24 cellular contexts compared by ENCODE assay signal in the genomic region with DNA sequence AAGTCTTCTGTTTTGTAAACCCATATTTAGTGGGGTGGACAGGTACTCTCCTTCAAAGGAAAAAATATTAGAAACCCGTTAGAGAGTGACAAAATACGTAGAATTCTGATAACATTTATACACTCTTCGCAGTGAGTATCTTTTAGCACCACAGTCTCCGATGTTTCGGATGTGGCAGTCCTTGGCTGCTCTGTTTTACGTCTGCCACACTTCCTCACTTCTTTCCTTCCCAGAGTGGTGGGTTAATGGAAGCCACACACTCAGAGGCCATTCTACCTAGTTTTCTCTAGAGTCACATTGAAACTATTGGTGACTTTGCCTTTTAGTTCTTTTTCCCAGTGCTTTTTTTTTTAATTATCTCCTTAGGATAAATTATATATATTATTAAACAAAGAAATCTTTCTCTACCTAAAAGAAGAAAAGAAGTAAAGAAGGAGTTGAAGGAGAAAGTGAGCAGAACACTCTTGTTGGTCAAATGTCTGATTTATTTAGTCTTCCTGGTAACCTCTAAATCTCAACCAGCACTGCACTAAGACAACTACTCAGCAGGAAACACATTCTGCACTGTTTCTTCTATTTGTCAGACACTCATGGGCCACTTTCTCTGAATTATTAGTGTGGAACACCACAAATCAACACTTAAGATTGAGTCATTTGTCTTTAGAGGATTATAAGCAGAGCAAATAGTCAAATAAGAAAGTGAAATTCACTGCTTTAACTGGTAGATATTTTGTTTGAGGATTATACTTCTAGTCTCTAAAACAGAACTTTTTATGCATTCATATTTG.
"Had no signal": no experiment of that assay in that cellular context is flagged by ENCODE, and none has a peak within 500 bp of the region (broad histone marks: within the 10 kb centered on the region; RNA-seq: fewer than 3 reads in every experiment).

No MANE protein-coding gene starts in this region.

- H3K27me3 ChIP-seq: ascending aorta had no signal

- H3K9me3 ChIP-seq: ascending aorta had no signal

- ATAC-seq: activated CD8-positive, alpha-beta memory T cell treated with anti-CD3 and anti-CD28 coated beads, Interleukin-2, amount 10 ng/mL, durations not matched to agents 7 days and 5 days; activated naive CD4-positive, alpha-beta T cell treated with anti-CD3 and anti-CD28 coated beads, Interleukin-2, amount 50 U/mL, for 72 hours; activated naive CD8-positive, alpha-beta T cell treated with anti-CD3 and anti-CD28 coated beads, Interleukin-2, amount 50 U/mL, for 24 hours; Panc1 had no signal

- H3K36me3 ChIP-seq: ascending aorta had no signal

- DNase-seq: activated B cell treated with CpG ODN at 0.5 μM for 24 hours; activated CD4-positive, alpha-beta T cell treated with anti-CD3 and anti-CD28 coated beads for 1 hour; activated CD4-positive, alpha-beta T cell treated with anti-CD3 and anti-CD28 coated beads, Interleukin-2, amount 10 ng/mL, durations not matched to agents 24 days and 14 days; activated CD4-positive, alpha-beta T cell treated with anti-CD3 and anti-CD28 coated beads, Interleukin-2, amount 50 U/mL, for 48 hours; activated CD8-positive, alpha-beta memory T cell treated with anti-CD3 and anti-CD28 coated beads, Interleukin-2, amount 10 ng/mL, durations not matched to agents 7 days and 5 days; activated effector memory CD4-positive, alpha-beta T cell treated with anti-CD3 and anti-CD28 coated beads, Interleukin-2, amount 50 U/mL, for 16 hours; activated naive CD4-positive, alpha-beta T cell treated with Interleukin-2 at 50 U/mL for 16 hours; activated naive CD8-positive, alpha-beta T cell treated with anti-CD3 and anti-CD28 coated beads, Interleukin-2, amount 50 U/mL, for 24 hours; activated T-cell treated with anti-CD3 and anti-CD28 coated beads, Interleukin-2, amount 50 U/mL, for 24 hours; amniotic stem cell; NCI-H1092; NCI-H1930; NCI-H2171; NCI-H2227 treated with DMSO at 0.1 percent for 48 hours; NCI-H446 treated with DMSO at 0.1 percent for 48 hours; NCI-H524 treated with DMSO at 0.1 percent for 48 hours; NCI-H774; NK-92 treated with Interleukin-12 subunit alpha and Interleukin-12 subunit beta, amount 100 ng/mL, for 24 hours; OCI-M1; SHP77 treated with DMSO at 0.1 percent for 48 hours had no signal

- H3K4me1 ChIP-seq: ascending aorta had no signal

- H3K4me3 ChIP-seq: ascending aorta had no signal

- H3K27ac ChIP-seq: ascending aorta, KMS-11 had no signal
